ENCODE assay signal across 8 cellular contexts in the genomic region with DNA sequence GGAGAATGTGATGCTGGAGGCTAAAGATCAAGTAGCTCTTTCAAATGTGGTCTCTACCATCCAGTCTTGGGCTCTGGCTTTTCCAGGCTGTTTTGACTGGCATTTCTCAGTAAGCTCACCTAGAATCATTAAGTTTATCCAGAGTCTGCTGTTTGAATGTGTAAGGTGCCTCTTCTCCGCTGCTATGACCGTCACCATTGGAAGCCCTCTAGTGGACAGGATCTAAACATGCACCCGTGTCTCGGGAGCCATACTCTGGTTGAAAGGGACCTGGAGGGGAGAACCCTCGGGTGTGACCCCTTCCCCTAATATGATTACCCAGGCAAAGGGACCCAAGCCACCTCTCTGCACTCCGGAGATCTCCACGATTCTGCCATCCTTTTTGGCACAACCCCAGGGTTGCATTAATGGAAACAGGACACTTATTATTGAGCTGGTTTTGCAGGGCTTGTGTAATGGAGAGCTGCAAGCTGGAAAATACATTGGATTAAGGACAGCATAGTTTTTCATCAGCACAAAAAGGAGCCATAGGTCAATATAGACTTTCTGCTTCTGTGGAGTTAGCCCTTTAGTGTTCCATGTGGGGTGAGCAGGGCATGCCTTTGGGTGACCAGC.
A peak's percentile ranks its signal among the peaks of the same experiment; 100 is the strongest.
DNase-seq lines count a peak whose midpoint lies in the region; ATAC-seq and TF ChIP-seq lines count a peak whose summit lies in the region.

No MANE protein-coding gene starts in this region.

- no peaks in the 10 kb centered on the region for H3K9me3 ChIP-seq in smooth muscle cell (replicated peaks; ENCODE audit: low read depth)

- TF ChIP-seq CTCF in activated B cell treated with CpG ODN at 0.5 μM for 24 hours (IDR thresholded peaks at IDR 0.05) (no peak), smooth muscle cell (IDR thresholded peaks at IDR 0.05; ENCODE audit: borderline replicate concordance, insufficient read depth, poor library complexity, severe bottlenecking) (peak; percentile 72)

- POLR2A ChIA-PET in activated B cell treated with CpG ODN at 0.5 μM for 24 hours (lab: Charles Lee) = interaction anchor here (1.1 kb wide), 1 partner anchor 809 kb away, joined by 3 read pairs; no protein-coding TSS in a partner anchor

- H3K9ac ChIP-seq in smooth muscle cell (ENCODE audit: low read depth) = no peak overlapping the region

- H3F3A ChIP-seq in smooth muscle cell (ENCODE audit: low read depth) = no peaks in the 10 kb centered on the region

- no peaks in the 10 kb centered on the region for H3K79me2 ChIP-seq in smooth muscle cell (ENCODE audit: low read depth)

- H3K36me3 ChIP-seq in smooth muscle cell (ENCODE audit: low read depth) = no peaks in the 10 kb centered on the region

- ATAC-seq in activated B cell treated with CpG ODN at 0.5 μM for 24 hours (ENCODE audit: low read depth) (peak; percentile 57), left ventricle myocardium superior (peak; percentile 74), GM21576 (IDR thresholded peaks at IDR 0.05; ENCODE audit: unreplicated experiment) (no peak)

- H3K9me3 Mint-ChIP-seq in activated B cell treated with CpG ODN at 0.5 μM for 24 hours = no peaks in the 10 kb centered on the region

- H3K36me3 Mint-ChIP-seq in activated B cell treated with CpG ODN at 0.5 μM for 24 hours (ENCODE audit: low read depth) = no peaks in the 10 kb centered on the region

- H3K27ac Mint-ChIP-seq in activated B cell treated with CpG ODN at 0.5 μM for 24 hours = no peak overlapping the region

- no peak overlapping the region for H3K4me2 ChIP-seq in smooth muscle cell

- no peaks in the 10 kb centered on the region for H3K4me1 ChIP-seq in smooth muscle cell (ENCODE audit: low read depth)

- CTCF ChIA-PET in activated B cell treated with CpG ODN at 0.5 μM for 24 hours (lab: Charles Lee) = interaction anchor here (0.7 to 4.0 kb wide), 12 partner anchors 10 to 907 kb away, joined by 3 to 50 read pairs (median 3); partner anchors contain the start of gene LARGE1

- no peak overlapping the region for H2AFZ ChIP-seq in smooth muscle cell (ENCODE audit: low read depth)

- H3K27ac ChIP-seq in smooth muscle cell (ENCODE audit: low read depth) = no peak overlapping the region

- H3K4me1 Mint-ChIP-seq in activated B cell treated with CpG ODN at 0.5 μM for 24 hours = no peaks in the 10 kb centered on the region

- no peaks in the 10 kb centered on the region for H3K27me3 ChIP-seq in smooth muscle cell (ENCODE audit: low read depth)

- peaks cover 4% of the 10 kb centered on the region for H3K27me3 Mint-ChIP-seq in activated B cell treated with CpG ODN at 0.5 μM for 24 hours

- no peak overlapping the region for H3K4me3 Mint-ChIP-seq in activated B cell treated with CpG ODN at 0.5 μM for 24 hours

- no peak overlapping the region for H3K4me3 ChIP-seq in smooth muscle cell

- no peaks in the 10 kb centered on the region for H4K20me1 ChIP-seq in smooth muscle cell (ENCODE audit: low read depth)

- DNase-seq in NCI-H510A treated with DMSO at 0.1 percent for 48 hours (lab: John Stamatoyannopoulos, UW) (peak; percentile 20), NCI-H510A (lab: John Stamatoyannopoulos, UW) (no peak), HT-29 (ENCODE audit: low spot score) (peak; percentile 38), activated B cell treated with CpG ODN at 0.5 μM for 24 hours (peak; percentile 17), left ventricle myocardium superior (no peak), smooth muscle cell (lab: John Stamatoyannopoulos, UW; ENCODE audit: unreplicated experiment) (no peak)
- no peak for DNase-seq in activated effector memory CD4-positive, alpha-beta T cell treated with anti-CD3 and anti-CD28 coated beads, Interleukin-2, amount 50 U/mL, for 16 hours

- intact Hi-C loops in activated B cell treated with CpG ODN at 0.5 μM for 24 hours (cut with micrococcal nuclease) (loop anchor here (1.0 kb wide), 3 partner anchors 188 to 809 kb away; no protein-coding TSS in a partner anchor), left ventricle myocardium superior (cut with micrococcal nuclease) (no loop called here)

- 14% methylated on average over 7 of the region's 7 CpGs for WGBS in smooth muscle cell (ENCODE audit: low lambda C conversion rate)

Comparison
In these comparisons a context has a peak if more than half of its experiments do, and no peak if none do; other contexts are left out.
1. DNase-seq: peak in NCI-H510A treated with DMSO at 0.1 percent for 48 hours (single experiment), HT-29 (single experiment) and activated B cell treated with CpG ODN at 0.5 μM for 24 hours (single experiment); none in NCI-H510A (single experiment), left ventricle myocardium superior (single experiment), smooth muscle cell (single experiment) and activated effector memory CD4-positive, alpha-beta T cell treated with anti-CD3 and anti-CD28 coated beads, Interleukin-2, amount 50 U/mL, for 16 hours (single experiment).